In genomic region chr5:33475706-33476105, GRCh38 we compare ENCODE assay signal across 23 cellular contexts.
"Had no signal": no experiment of that assay in that cellular context is flagged by ENCODE, and none has a peak within 500 bp of the region (broad histone marks: within the 10 kb centered on the region; RNA-seq: fewer than 3 reads in every experiment).

No MANE protein-coding gene starts in this region.

- H3K9me3 ChIP-seq: ascending aorta, breast epithelium, left ventricle myocardium inferior, stomach, testis, upper lobe of right lung had no signal

- ATAC-seq: activated CD8-positive, alpha-beta memory T cell treated with anti-CD3 and anti-CD28 coated beads, Interleukin-2, amount 10 ng/mL, durations not matched to agents 7 days and 5 days; natural killer cell; right cardiac atrium; upper lobe of right lung had no signal

- H3K27me3 Mint-ChIP-seq: activated CD4-positive, alpha-beta memory T cell treated with anti-CD3 and anti-CD28 coated beads for 36 hours; activated CD8-positive, alpha-beta memory T cell treated with anti-CD3 and anti-CD28 coated beads, Interleukin-2, amount 10 ng/mL, durations not matched to agents 7 days and 5 days; dendritic cell treated with granulocyte-macrophage colony-stimulating factor and Interleukin-4, amounts not matched to agents 40 ng/mL and 50 ng/mL, for 4 days; memory B cell had no signal

- H3K27me3 ChIP-seq: ascending aorta, breast epithelium, stomach, testis, upper lobe of right lung had no signal

- DNase-seq: activated CD4-positive, alpha-beta memory T cell treated with anti-CD3 and anti-CD28 coated beads for 36 hours; activated CD8-positive, alpha-beta memory T cell treated with anti-CD3 and anti-CD28 coated beads, Interleukin-2, amount 10 ng/mL, durations not matched to agents 7 days and 5 days; activated naive CD4-positive, alpha-beta T cell treated with anti-CD3 and anti-CD28 coated beads for 36 hours; activated T-cell treated with anti-CD3 and anti-CD28 coated beads, Interleukin-2, amount 50 U/mL, for 1 hour; cerebellar nuclear complex; effector memory CD4-positive, alpha-beta T cell; foreskin melanocyte; left ventricle myocardium inferior; natural killer cell; nucleus accumbens; right cardiac atrium; small intestine; stomach; testis; upper lobe of right lung had no signal

- H3K27ac ChIP-seq: ascending aorta, breast epithelium, epithelial cell of prostate, left ventricle myocardium inferior, stomach, testis, upper lobe of right lung, VCaP had no signal

- H3K27ac Mint-ChIP-seq: activated CD4-positive, alpha-beta memory T cell treated with anti-CD3 and anti-CD28 coated beads for 36 hours; activated CD8-positive, alpha-beta memory T cell treated with anti-CD3 and anti-CD28 coated beads, Interleukin-2, amount 10 ng/mL, durations not matched to agents 7 days and 5 days; activated naive CD4-positive, alpha-beta T cell treated with anti-CD3 and anti-CD28 coated beads for 36 hours; activated T-helper 2 cell treated with anti-CD3 and anti-CD28 coated beads, Interferon-gamma antibody, Interleukin-2, Interleukin-4, amounts not matched to agents 10 μg/mL and 5 μg/mL and 100 μg/mL, durations not matched to agents 14 hours and 24 hours and 36 hours; dendritic cell treated with granulocyte-macrophage colony-stimulating factor and Interleukin-4, amounts not matched to agents 40 ng/mL and 50 ng/mL, for 4 days; memory B cell; natural killer cell; T-helper 2 cell treated with Interferon-gamma antibody and Interleukin-4, amounts not matched to agents 5 μg/mL and 100 μg/mL, for 36 hours had no signal

- H3K4me1 Mint-ChIP-seq: activated CD8-positive, alpha-beta memory T cell treated with anti-CD3 and anti-CD28 coated beads, Interleukin-2, amount 10 ng/mL, durations not matched to agents 7 days and 5 days; natural killer cell had no signal

- H3K4me3 Mint-ChIP-seq: activated CD4-positive, alpha-beta memory T cell treated with anti-CD3 and anti-CD28 coated beads for 36 hours; activated CD8-positive, alpha-beta memory T cell treated with anti-CD3 and anti-CD28 coated beads, Interleukin-2, amount 10 ng/mL, durations not matched to agents 7 days and 5 days; activated naive CD4-positive, alpha-beta T cell treated with anti-CD3 and anti-CD28 coated beads for 36 hours; dendritic cell treated with granulocyte-macrophage colony-stimulating factor and Interleukin-4, amounts not matched to agents 40 ng/mL and 50 ng/mL, for 4 days; memory B cell; natural killer cell; T-helper 2 cell treated with Interferon-gamma antibody and Interleukin-4, amounts not matched to agents 5 μg/mL and 100 μg/mL, for 36 hours had no signal

- FAIRE-seq: small intestine had no signal

- H3K36me3 ChIP-seq: breast epithelium had no signal

- H3K9me3 Mint-ChIP-seq: natural killer cell had no signal

- H3K4me3 ChIP-seq: ascending aorta, breast epithelium, left ventricle myocardium inferior, stomach, testis, upper lobe of right lung had no signal

- H3K4me1 ChIP-seq: ascending aorta, breast epithelium, left ventricle myocardium inferior, stomach, testis, upper lobe of right lung had no signal
